24 cellular contexts compared by ENCODE assay signal in genomic region chr3:88480822-88481221, GRCh38.
"Had no signal": no experiment of that assay in that cellular context is flagged by ENCODE, and none has a peak within 500 bp of the region (broad histone marks: within the 10 kb centered on the region; RNA-seq: fewer than 3 reads in every experiment).

No MANE protein-coding gene starts in this region.

- H3K9me3 ChIP-seq: adrenal gland, left lung, prostate gland, right atrium auricular region had no signal

- DNase-seq: activated B cell treated with CpG ODN at 0.5 μM for 24 hours; activated CD4-positive, alpha-beta T cell treated with anti-CD3 and anti-CD28 coated beads for 36 hours; activated CD4-positive, alpha-beta T cell treated with anti-CD3 and anti-CD28 coated beads, Interleukin-2, amount 50 U/mL, for 4 hours; activated CD8-positive, alpha-beta memory T cell treated with anti-CD3 and anti-CD28 coated beads for 24 hours; activated CD8-positive, alpha-beta memory T cell treated with anti-CD3 and anti-CD28 coated beads, Interleukin-2, amount 50 U/mL, for 4 hours; activated naive CD4-positive, alpha-beta T cell; activated T-cell treated with anti-CD3 and anti-CD28 coated beads, Interleukin-2, amount 50 U/mL, for 4 hours; adrenal gland; effector CD4-positive, alpha-beta T cell; hippocampal formation; kidney glomerular epithelial cell; left lung; naive thymus-derived CD8-positive, alpha-beta T cell; stimulated activated CD4-positive, alpha-beta T cell treated with anti-CD3 and anti-CD28 coated beads, Interleukin-4, amount 100 ng/mL, for 24 hours; stimulated activated naive CD4-positive, alpha-beta T cell treated with Interleukin-2 at 50 U/mL for 16 hours; T-helper 9 cell had no signal

- H3K36me3 Mint-ChIP-seq: activated naive CD8-positive, alpha-beta T cell; naive thymus-derived CD8-positive, alpha-beta T cell; neural progenitor cell had no signal

- H3K9me3 Mint-ChIP-seq: activated B cell treated with CpG ODN at 0.5 μM for 24 hours; activated T-cell treated with anti-CD3 and anti-CD28 coated beads, Interleukin-2, amount 50 U/mL, for 4 hours; activated T-helper 2 cell treated with anti-CD3 and anti-CD28 coated beads, Interferon-gamma antibody, Interleukin-2, Interleukin-4, amounts not matched to agents 10 μg/mL and 5 μg/mL and 100 μg/mL, durations not matched to agents 14 hours and 24 hours and 36 hours; neural progenitor cell had no signal

- H3K27me3 Mint-ChIP-seq: activated CD4-positive, alpha-beta T cell treated with anti-CD3 and anti-CD28 coated beads for 36 hours; activated naive CD8-positive, alpha-beta T cell; dendritic cell treated with granulocyte-macrophage colony-stimulating factor and Interleukin-4, amounts not matched to agents 40 ng/mL and 50 ng/mL, for 4 days had no signal

- H2AFZ ChIP-seq: neural progenitor cell had no signal

- H3K4me3 ChIP-seq: adrenal gland, cardiac muscle cell, left lung, lung, neural progenitor cell, prostate gland, right atrium auricular region had no signal

- H3K36me3 ChIP-seq: adrenal gland, cardiac muscle cell, left lung, neural progenitor cell, prostate gland, right atrium auricular region had no signal

- H3K4me1 ChIP-seq: adrenal gland, left lung, neural progenitor cell, prostate gland, right atrium auricular region had no signal

- H3K4me1 Mint-ChIP-seq: activated B cell treated with CpG ODN at 0.5 μM for 24 hours; naive thymus-derived CD8-positive, alpha-beta T cell; neural progenitor cell had no signal

- H3K27me3 ChIP-seq: adrenal gland, cardiac muscle cell, left lung, neural progenitor cell, right atrium auricular region had no signal

- H3K4me2 ChIP-seq: neural progenitor cell had no signal

- H3K4me3 Mint-ChIP-seq: activated B cell treated with CpG ODN at 0.5 μM for 24 hours; activated CD4-positive, alpha-beta T cell treated with anti-CD3 and anti-CD28 coated beads for 36 hours; activated naive CD8-positive, alpha-beta T cell; activated T-cell treated with anti-CD3 and anti-CD28 coated beads, Interleukin-2, amount 50 U/mL, for 4 hours; dendritic cell treated with granulocyte-macrophage colony-stimulating factor and Interleukin-4, amounts not matched to agents 40 ng/mL and 50 ng/mL, for 4 days; naive thymus-derived CD8-positive, alpha-beta T cell; neural progenitor cell had no signal

- H3K9ac ChIP-seq: neural progenitor cell had no signal

- H3K27ac ChIP-seq: adrenal gland, cardiac muscle cell, left lung, neural progenitor cell, prostate gland, right atrium auricular region had no signal

- H3K27ac Mint-ChIP-seq: activated B cell treated with CpG ODN at 0.5 μM for 24 hours; activated CD4-positive, alpha-beta T cell treated with anti-CD3 and anti-CD28 coated beads for 36 hours; activated naive CD8-positive, alpha-beta T cell; activated T-helper 2 cell treated with anti-CD3 and anti-CD28 coated beads, Interferon-gamma antibody, Interleukin-2, Interleukin-4, amounts not matched to agents 10 μg/mL and 5 μg/mL and 100 μg/mL, durations not matched to agents 14 hours and 24 hours and 36 hours; dendritic cell treated with granulocyte-macrophage colony-stimulating factor and Interleukin-4, amounts not matched to agents 40 ng/mL and 50 ng/mL, for 4 days; naive thymus-derived CD8-positive, alpha-beta T cell; neural progenitor cell had no signal
